Comparison of ENCODE assay signal across 1 cellular context in genomic region chr12:116204785-116205184, GRCh38.
TF ChIP-seq lines count a peak whose summit lies in the region.

No MANE protein-coding gene starts in this region.

TF ChIP-seq in GM23338, 12 proteins besides CTCF, POLR2A, EP300 and RAD21:
- TF ChIP-seq, protein P1, sequence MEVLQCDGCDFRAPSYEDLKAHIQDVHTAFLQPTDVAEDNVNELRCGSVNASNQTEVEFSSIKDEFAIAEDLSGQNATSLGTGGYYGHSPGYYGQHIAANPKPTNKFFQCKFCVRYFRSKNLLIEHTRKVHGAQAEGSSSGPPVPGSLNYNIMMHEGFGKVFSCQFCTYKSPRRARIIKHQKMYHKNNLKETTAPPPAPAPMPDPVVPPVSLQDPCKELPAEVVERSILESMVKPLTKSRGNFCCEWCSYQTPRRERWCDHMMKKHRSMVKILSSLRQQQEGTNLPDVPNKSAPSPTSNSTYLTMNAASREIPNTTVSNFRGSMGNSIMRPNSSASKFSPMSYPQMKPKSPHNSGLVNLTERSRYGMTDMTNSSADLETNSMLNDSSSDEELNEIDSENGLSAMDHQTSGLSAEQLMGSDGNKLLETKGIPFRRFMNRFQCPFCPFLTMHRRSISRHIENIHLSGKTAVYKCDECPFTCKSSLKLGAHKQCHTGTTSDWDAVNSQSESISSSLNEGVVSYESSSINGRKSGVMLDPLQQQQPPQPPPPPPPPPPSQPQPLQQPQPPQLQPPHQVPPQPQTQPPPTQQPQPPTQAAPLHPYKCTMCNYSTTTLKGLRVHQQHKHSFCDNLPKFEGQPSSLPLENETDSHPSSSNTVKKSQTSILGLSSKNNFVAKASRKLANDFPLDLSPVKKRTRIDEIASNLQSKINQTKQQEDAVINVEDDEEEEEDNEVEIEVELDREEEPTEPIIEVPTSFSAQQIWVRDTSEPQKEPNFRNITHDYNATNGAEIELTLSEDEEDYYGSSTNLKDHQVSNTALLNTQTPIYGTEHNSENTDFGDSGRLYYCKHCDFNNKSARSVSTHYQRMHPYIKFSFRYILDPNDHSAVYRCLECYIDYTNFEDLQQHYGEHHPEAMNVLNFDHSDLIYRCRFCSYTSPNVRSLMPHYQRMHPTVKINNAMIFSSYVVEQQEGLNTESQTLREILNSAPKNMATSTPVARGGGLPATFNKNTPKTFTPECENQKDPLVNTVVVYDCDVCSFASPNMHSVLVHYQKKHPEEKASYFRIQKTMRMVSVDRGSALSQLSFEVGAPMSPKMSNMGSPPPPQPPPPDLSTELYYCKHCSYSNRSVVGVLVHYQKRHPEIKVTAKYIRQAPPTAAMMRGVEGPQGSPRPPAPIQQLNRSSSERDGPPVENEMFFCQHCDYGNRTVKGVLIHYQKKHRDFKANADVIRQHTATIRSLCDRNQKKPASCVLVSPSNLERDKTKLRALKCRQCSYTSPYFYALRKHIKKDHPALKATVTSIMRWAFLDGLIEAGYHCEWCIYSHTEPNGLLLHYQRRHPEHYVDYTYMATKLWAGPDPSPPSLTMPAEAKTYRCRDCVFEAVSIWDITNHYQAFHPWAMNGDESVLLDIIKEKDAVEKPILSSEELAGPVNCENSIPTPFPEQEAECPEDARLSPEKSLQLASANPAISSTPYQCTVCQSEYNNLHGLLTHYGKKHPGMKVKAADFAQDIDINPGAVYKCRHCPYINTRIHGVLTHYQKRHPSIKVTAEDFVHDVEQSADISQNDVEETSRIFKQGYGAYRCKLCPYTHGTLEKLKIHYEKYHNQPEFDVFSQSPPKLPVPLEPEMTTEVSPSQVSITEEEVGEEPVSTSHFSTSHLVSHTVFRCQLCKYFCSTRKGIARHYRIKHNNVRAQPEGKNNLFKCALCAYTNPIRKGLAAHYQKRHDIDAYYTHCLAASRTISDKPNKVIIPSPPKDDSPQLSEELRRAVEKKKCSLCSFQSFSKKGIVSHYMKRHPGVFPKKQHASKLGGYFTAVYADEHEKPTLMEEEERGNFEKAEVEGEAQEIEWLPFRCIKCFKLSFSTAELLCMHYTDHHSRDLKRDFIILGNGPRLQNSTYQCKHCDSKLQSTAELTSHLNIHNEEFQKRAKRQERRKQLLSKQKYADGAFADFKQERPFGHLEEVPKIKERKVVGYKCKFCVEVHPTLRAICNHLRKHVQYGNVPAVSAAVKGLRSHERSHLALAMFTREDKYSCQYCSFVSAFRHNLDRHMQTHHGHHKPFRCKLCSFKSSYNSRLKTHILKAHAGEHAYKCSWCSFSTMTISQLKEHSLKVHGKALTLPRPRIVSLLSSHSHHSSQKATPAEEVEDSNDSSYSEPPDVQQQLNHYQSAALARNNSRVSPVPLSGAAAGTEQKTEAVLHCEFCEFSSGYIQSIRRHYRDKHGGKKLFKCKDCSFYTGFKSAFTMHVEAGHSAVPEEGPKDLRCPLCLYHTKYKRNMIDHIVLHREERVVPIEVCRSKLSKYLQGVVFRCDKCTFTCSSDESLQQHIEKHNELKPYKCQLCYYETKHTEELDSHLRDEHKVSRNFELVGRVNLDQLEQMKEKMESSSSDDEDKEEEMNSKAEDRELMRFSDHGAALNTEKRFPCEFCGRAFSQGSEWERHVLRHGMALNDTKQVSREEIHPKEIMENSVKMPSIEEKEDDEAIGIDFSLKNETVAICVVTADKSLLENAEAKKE (CRISPR knock-in tag; IDR thresholded peaks at IDR 0.05), result no peak
- TF ChIP-seq ZNF331 (CRISPR knock-in tag; IDR thresholded peaks at IDR 0.05; ENCODE audit: low read depth) (no peak), CREB1 (CRISPR knock-in tag; IDR thresholded peaks at IDR 0.05; ENCODE audit: low read depth) (no peak), EZH2phosphoT487 (IDR thresholded peaks at IDR 0.05; ENCODE audit: unreplicated experiment) (no peak), POLR2AphosphoS5 (IDR thresholded peaks at IDR 0.05; ENCODE audit: low read depth) (no peak), STAT1 (IDR thresholded peaks at IDR 0.05; ENCODE audit: unreplicated experiment) (no peak), ZNF114 (CRISPR knock-in tag; IDR thresholded peaks at IDR 0.05) (no peak), EZH2 (IDR thresholded peaks at IDR 0.05; ENCODE audit: low read depth, unreplicated experiment) (no peak), REST (IDR thresholded peaks at IDR 0.05; ENCODE audit: unreplicated experiment) (no peak), JUNB (IDR thresholded peaks at IDR 0.05; ENCODE audit: unreplicated experiment) (no peak), NANOG (IDR thresholded peaks at IDR 0.05; ENCODE audit: borderline replicate concordance) (no peak)
- TF ChIP-seq, protein P2, sequence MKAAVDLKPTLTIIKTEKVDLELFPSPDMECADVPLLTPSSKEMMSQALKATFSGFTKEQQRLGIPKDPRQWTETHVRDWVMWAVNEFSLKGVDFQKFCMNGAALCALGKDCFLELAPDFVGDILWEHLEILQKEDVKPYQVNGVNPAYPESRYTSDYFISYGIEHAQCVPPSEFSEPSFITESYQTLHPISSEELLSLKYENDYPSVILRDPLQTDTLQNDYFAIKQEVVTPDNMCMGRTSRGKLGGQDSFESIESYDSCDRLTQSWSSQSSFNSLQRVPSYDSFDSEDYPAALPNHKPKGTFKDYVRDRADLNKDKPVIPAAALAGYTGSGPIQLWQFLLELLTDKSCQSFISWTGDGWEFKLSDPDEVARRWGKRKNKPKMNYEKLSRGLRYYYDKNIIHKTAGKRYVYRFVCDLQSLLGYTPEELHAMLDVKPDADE (IDR thresholded peaks at IDR 0.05), result no peak
